ENCODE assay signal across 8 cellular contexts in the genomic region with DNA sequence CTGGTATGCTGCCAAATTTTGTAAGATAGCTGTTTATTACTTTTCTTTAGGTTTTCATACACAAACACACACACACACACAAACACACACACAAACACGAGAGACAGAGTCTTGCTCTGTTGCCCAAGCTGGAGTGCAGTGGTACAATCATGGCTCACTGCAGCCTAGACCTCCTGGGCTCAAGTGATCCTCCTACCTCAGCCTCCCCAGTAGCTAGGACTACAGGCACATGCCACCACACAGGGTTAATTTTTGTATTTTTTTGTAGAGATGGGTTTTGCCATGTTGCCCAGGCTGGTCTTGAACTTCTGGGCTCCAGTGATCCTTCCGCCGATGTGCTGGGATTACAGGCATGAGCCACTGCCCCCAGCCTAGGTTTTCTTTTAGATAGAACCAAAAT. TPM values are rescaled to one million over a fixed set of nuclear protein-coding genes. Genes with fewer than 3 reads are reported as not detected.
"Had no signal": no experiment of that assay in that cellular context is flagged by ENCODE, and none has a peak within 500 bp of the region (broad histone marks: within the 10 kb centered on the region; RNA-seq: fewer than 3 reads in every experiment).

No MANE protein-coding gene starts in this region.

RNA-seq across cellular contexts. Expression of a gene that starts 42.2 kb away (rescaled TPM):
- total RNA-seq: activated CD4-positive, alpha-beta memory T cell treated with anti-CD3 and anti-CD28 coated beads for 36 hours; astrocyte; glomerular endothelial cell; SJCRH30; T-helper 17 cell; temporal lobe had no signal
- polyA plus RNA-seq: adipose tissue, pancreas had no signal
